ENCODE assay signal across 27 cellular contexts in the genomic region with DNA sequence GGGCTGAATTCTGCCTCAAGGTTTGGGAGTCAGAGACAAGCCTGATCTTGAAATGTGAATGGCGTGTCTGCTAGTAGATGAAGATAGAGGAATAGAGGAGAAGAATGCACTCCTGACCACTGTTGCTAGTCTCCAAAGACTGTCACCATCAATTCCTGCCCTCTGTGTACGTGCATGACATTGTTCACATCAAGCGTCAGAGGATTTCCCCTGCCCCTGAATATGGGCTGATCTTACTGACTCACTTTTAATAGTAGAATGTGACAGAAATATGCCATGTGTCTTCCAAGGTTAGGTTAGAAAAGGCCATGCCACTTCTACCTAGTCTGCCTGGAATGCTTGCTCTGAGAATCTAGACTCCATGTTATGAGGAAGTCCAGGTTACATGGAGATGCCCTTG.
"Had no signal": no experiment of that assay in that cellular context is flagged by ENCODE, and none has a peak within 500 bp of the region (broad histone marks: within the 10 kb centered on the region; RNA-seq: fewer than 3 reads in every experiment).

No MANE protein-coding gene starts in this region.

- DNase-seq: activated B cell treated with CpG ODN at 0.5 μM for 24 hours; activated CD4-positive, alpha-beta memory T cell treated with anti-CD3 and anti-CD28 coated beads for 36 hours; activated CD4-positive, alpha-beta T cell treated with anti-CD3 and anti-CD28 coated beads for 4 hours; activated CD4-positive, alpha-beta T cell treated with anti-CD3 and anti-CD28 coated beads, Interleukin-2, amount 10 ng/mL, durations not matched to agents 24 days and 14 days; activated CD4-positive, alpha-beta T cell treated with anti-CD3 and anti-CD28 coated beads, Interleukin-2, amount 50 U/mL, for 1 hour; activated CD4-positive, alpha-beta T cell treated with anti-CD3 and anti-CD28 coated beads, Interleukin-2, amount 50 U/mL, for 4 hours; activated CD4-positive, CD25-positive, alpha-beta regulatory T cell treated with anti-CD3 and anti-CD28 coated beads, Interleukin-2, amount 50 U/mL, for 72 hours; activated CD8-positive, alpha-beta memory T cell treated with anti-CD3 and anti-CD28 coated beads, Interleukin-2, amount 10 ng/mL, durations not matched to agents 7 days and 5 days; activated CD8-positive, alpha-beta memory T cell treated with anti-CD3 and anti-CD28 coated beads, Interleukin-2, amount 50 U/mL, for 48 hours; activated CD8-positive, alpha-beta T cell treated with anti-CD3 and anti-CD28 coated beads for 36 hours; activated effector memory CD4-positive, alpha-beta T cell treated with Interleukin-2 at 50 U/mL for 16 hours; activated gamma-delta T cell; activated naive CD4-positive, alpha-beta T cell treated with anti-CD3 and anti-CD28 coated beads, Interleukin-2, amount 10 ng/mL, durations not matched to agents 7 days and 5 days; activated naive CD4-positive, alpha-beta T cell treated with Interleukin-2 at 50 U/mL for 16 hours; activated naive CD8-positive, alpha-beta T cell treated with anti-CD3 and anti-CD28 coated beads, Interleukin-2, amount 10 ng/mL, durations not matched to agents 7 days and 5 days; activated naive CD8-positive, alpha-beta T cell treated with anti-CD3 and anti-CD28 coated beads, Interleukin-2, amount 50 U/mL, for 24 hours; activated T-cell treated with anti-CD3 and anti-CD28 coated beads, Interleukin-2, amount 50 U/mL, for 24 hours; activated T-cell treated with anti-CD3 and anti-CD28 coated beads, Interleukin-2, amount 50 U/mL, for 48 hours; amygdala; anterior cingulate cortex; central memory CD4-positive, alpha-beta T cell; T-helper 1 cell; T-helper 2 cell; T-helper 9 cell had no signal

- H3K27me3 ChIP-seq: ascending aorta had no signal

- H3K36me3 ChIP-seq: ascending aorta had no signal

- FAIRE-seq: TTC549 had no signal

- H3K4me3 ChIP-seq: ascending aorta had no signal

- H3K4me1 ChIP-seq: ascending aorta had no signal

- H3K9me3 ChIP-seq: ascending aorta had no signal

- ATAC-seq: activated CD8-positive, alpha-beta memory T cell treated with anti-CD3 and anti-CD28 coated beads, Interleukin-2, amount 10 ng/mL, durations not matched to agents 7 days and 5 days; activated CD8-positive, alpha-beta T cell treated with anti-CD3 and anti-CD28 coated beads for 36 hours; activated naive CD8-positive, alpha-beta T cell treated with anti-CD3 and anti-CD28 coated beads, Interleukin-2, amount 50 U/mL, for 24 hours had no signal

- H3K27ac ChIP-seq: ascending aorta, VCaP had no signal
